In the genomic region with DNA sequence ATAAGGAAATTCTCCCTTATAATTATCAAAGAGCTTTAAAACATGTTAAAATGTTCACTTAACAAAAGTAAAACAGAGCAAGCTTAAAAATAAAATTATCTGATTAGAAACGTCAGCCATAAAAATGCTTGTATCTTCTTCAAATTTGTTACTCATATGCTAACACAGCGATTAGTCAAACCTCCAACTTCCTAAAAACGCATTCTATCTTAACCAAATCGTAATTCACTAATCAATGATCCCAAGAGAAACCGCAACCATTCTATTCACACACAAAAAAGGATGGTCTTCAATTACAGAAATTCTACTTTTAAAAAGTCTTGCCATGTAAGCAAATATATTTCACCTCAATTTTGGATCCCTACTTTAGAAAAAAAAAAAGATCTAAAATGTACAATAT, we compare ENCODE assay signal across 7 cellular contexts. TPM values are rescaled to one million over a fixed set of nuclear protein-coding genes. Genes with fewer than 3 reads are reported as not detected.
DNase-seq lines count a peak whose midpoint lies in the region; ATAC-seq and TF ChIP-seq lines count a peak whose summit lies in the region.

No MANE protein-coding gene starts in this region.

- H3K79me2 ChIP-seq in HCT116 (ENCODE audit: insufficient read depth, low read length) (peaks cover 63% of the 10 kb centered on the region), smooth muscle cell (ENCODE audit: low read depth) (peaks cover 68% of the 10 kb centered on the region)

- no peak for DNase-seq in HCT116 (ENCODE audit: low read depth, low spot score)
- DNase-seq in SJSA1 (ENCODE audit: low read depth in 1 of 2, low spot score in 2 of 2), result peak in 1 of 2 experiments; percentile 17
- peak; percentile 58 for DNase-seq in fibroblast of mammary gland (ENCODE audit: low read depth)
- DNase-seq in smooth muscle cell (lab: John Stamatoyannopoulos, UW; ENCODE audit: unreplicated experiment), result no peak
- DNase-seq in NCI-H2227 (lab: John Stamatoyannopoulos, UW; ENCODE audit: unreplicated experiment), result no peak
- no peak for DNase-seq in NCI-H2029 (lab: John Stamatoyannopoulos, UW)

- RAD21 ChIA-PET in HCT116 (lab: Charles Lee; ENCODE audit: low non-redundant PET in 1 of 2, low total read pairs in 2 of 2, uncharacterized antibody in 2 of 2, unreplicated experiment in 2 of 2), result interaction anchor here in 1 of 2 experiments (1.4 kb wide), 1 partner anchor 107 kb away, joined by 3 read pairs; no protein-coding TSS in a partner anchor

- TF ChIP-seq POLR2A in HCT116 (IDR thresholded peaks at IDR 0.05; ENCODE audit: borderline replicate concordance, extremely low read depth, insufficient read depth, insufficient read length), result no peak

- TF ChIP-seq CTCF in HCT116 (IDR thresholded peaks at IDR 0.05 in 2 of 3, conservative IDR thresholded peaks at IDR 0.05 in 1 of 3; ENCODE audit: borderline replicate concordance in 1 of 3, insufficient read depth in 1 of 3, low read depth in 2 of 3, low read length in 2 of 3) (no peak), fibroblast of mammary gland (conservative IDR thresholded peaks at IDR 0.05; ENCODE audit: control insufficient read depth, insufficient read depth, low read depth, low read length) (no peak), smooth muscle cell (IDR thresholded peaks at IDR 0.05; ENCODE audit: borderline replicate concordance, insufficient read depth, poor library complexity, severe bottlenecking) (no peak)

- H3K4me1 ChIP-seq in HCT116 (ENCODE audit: control insufficient read depth in 1 of 2, insufficient read depth in 2 of 2, low read length in 2 of 2) (peaks cover 4 to 26% of the 10 kb centered on the region in 2 experiments), SJSA1 (replicated peaks) (peaks cover 37% of the 10 kb centered on the region), smooth muscle cell (ENCODE audit: low read depth) (peaks cover 36% of the 10 kb centered on the region)

- H2AFZ ChIP-seq in HCT116 (ENCODE audit: low read depth, low read length, poor library complexity, severe bottlenecking) (no peak overlapping the region), smooth muscle cell (ENCODE audit: low read depth) (no peak overlapping the region)

- POLR2A ChIA-PET in HCT116 (lab: Charles Lee), result no interaction called here

- TF ChIP-seq RAD21 in HCT116 (IDR thresholded peaks at IDR 0.05; ENCODE audit: low read depth), result no peak

- H3K27me3 ChIP-seq in HCT116 (ENCODE audit: insufficient read depth, low read length) (0 out of 2 replicates have a peak, but pooled peaks cover 5% of the 10 kb centered on the region), SJSA1 (replicated peaks) (no peaks in the 10 kb centered on the region), smooth muscle cell (ENCODE audit: low read depth) (no peaks in the 10 kb centered on the region)

- CTCF ChIA-PET in HCT116 (lab: Charles Lee), result no interaction called here

- H3K36me3 ChIP-seq in HCT116 (ENCODE audit: control insufficient read depth in 1 of 2, insufficient read depth in 2 of 2, low read length in 2 of 2) (no peaks in the 10 kb centered on the region), SJSA1 (peaks cover 11% of the 10 kb centered on the region), smooth muscle cell (ENCODE audit: low read depth) (no peaks in the 10 kb centered on the region)

- H3F3A ChIP-seq in smooth muscle cell (ENCODE audit: low read depth), result peaks cover 12% of the 10 kb centered on the region

- BruUV-seq in HCT116 (replicated peaks; lab: Mats Ljungman, UMichigan), result no TSS peak

- H3K4me3 ChIP-seq in HCT116 (replicated peaks in 1 of 2; ENCODE audit: low read depth in 1 of 2, low read length in 2 of 2) (peak overlapping the region in 1 of 2 experiments; percentile 91; a peak in 1 of 4 replicates), SJSA1 (peak overlapping the region; percentile 80), fibroblast of mammary gland (ENCODE audit: control insufficient read depth, low read depth, low read length) (peak overlapping the region; percentile 91), smooth muscle cell (peak overlapping the region; percentile 90)

- no peak overlapping the region for H3K9ac ChIP-seq in HCT116 (ENCODE audit: low read length)
- H3K9ac ChIP-seq in smooth muscle cell (ENCODE audit: low read depth), result peak overlapping the region; percentile 85

- H3K4me2 ChIP-seq in HCT116 (ENCODE audit: low read length) (peak overlapping the region; percentile 90), smooth muscle cell (peak overlapping the region; percentile 89)

- no peaks in the 10 kb centered on the region for H4K20me1 ChIP-seq in HCT116 (ENCODE audit: insufficient read depth)
- peaks cover 65% of the 10 kb centered on the region for H4K20me1 ChIP-seq in smooth muscle cell (ENCODE audit: low read depth)

- H3K9me2 ChIP-seq in HCT116 (ENCODE audit: insufficient read depth), result no peaks in the 10 kb centered on the region

- H3K27ac ChIP-seq in HCT116 (ENCODE audit: low read depth, low read length) (no peak overlapping the region), SJSA1 (peak overlapping the region; percentile 76), smooth muscle cell (ENCODE audit: low read depth) (peak overlapping the region; percentile 85)

- 32% methylated on average over 5 of the region's 5 CpGs for WGBS in smooth muscle cell (ENCODE audit: low lambda C conversion rate)

- intact Hi-C loops in HCT116 (cut with micrococcal nuclease), result no loop called here

- ATAC-seq in HCT116, result no peak
- ATAC-seq in GM21529 (IDR thresholded peaks at IDR 0.05; ENCODE audit: unreplicated experiment), result no peak

- H3K9me3 ChIP-seq in HCT116 (ENCODE audit: control insufficient read depth in 1 of 2, insufficient read depth in 1 of 2, low read depth in 1 of 2, low read length in 2 of 2) (no peaks in the 10 kb centered on the region), SJSA1 (replicated peaks) (no peaks in the 10 kb centered on the region), smooth muscle cell (replicated peaks; ENCODE audit: low read depth) (no peaks in the 10 kb centered on the region)

TF ChIP-seq in HCT116, 20 proteins besides CTCF, POLR2A, EP300 and RAD21:
- TF ChIP-seq ELF1 (IDR thresholded peaks at IDR 0.05; ENCODE audit: borderline replicate concordance, low read depth), result no peak
TF ChIP-seq in HCT116: peak in this region for 0.

RNA-seq across cellular contexts. Expression of gene STK17B, which starts 1.9 kb away (rescaled TPM):
- total RNA-seq in HCT116 (2021; ENCODE audit: unreplicated experiment), result 16.9 TPM
- polyA plus RNA-seq in HCT116 (2012), result 2.0 and 3.3 TPM in 2 replicates
- total RNA-seq in SJSA1 (2014; rRNA removed; shearing (Covaris generic)), result 41.5 and 52.3 TPM in 2 replicates
- 165 and 190 TPM in 2 replicates for total RNA-seq in smooth muscle cell
- polyA plus RNA-seq in smooth muscle cell, result 26.6 and 33.5 TPM in 2 replicates
